Comparison of ENCODE assay signal across 8 cellular contexts in the genomic region with DNA sequence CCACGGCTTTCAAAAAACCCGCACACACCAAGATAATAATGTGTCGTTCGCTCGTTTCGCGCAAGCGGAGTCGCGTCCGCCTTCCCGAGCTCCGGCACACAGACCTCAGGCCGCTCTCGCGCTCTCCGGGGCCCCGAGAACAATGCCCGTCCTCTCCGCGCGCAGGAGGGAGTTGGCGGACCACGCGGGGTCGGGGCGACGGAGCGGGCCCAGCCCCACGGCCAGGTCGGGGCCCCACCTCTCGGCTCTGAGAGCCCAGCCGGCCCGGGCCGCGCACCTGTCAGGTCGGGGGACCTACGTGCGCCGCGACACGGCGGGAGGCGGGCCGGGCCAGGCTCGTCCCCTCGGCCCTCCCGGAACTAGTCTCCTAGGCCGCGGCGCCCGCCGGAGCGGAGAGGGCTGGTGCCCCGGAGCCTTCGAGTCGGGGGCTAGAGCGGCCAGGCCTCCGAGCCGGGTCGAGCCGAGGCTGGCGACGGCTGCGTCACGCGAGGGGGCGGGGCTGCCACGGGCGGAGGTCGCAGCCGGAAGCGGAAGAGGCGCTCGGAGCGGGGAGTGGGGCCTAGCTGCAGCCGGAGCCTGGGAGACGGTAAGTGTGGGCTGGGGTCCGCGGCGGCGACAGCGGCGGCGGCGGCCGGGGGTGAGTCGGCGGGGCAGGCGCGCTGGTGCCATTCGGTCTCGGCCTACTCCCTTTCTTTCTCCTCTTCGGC. TPM values are rescaled to one million over a fixed set of nuclear protein-coding genes. Genes with fewer than 3 reads are reported as not detected.
A peak's percentile ranks its signal among the peaks of the same experiment; 100 is the strongest.
DNase-seq lines count a peak whose midpoint lies in the region; ATAC-seq and FAIRE-seq lines count a peak whose summit lies in the region.

TSS of gene CLK3 (plus strand) at position 524 of the 707 bp plus-strand sequence. CDS start 3,361 bp downstream, outside the sequence.

- under 1% methylated on average over 69 of the region's 94 CpGs for WGBS in mesenchymal stem cell

- DNase-seq in COLO668 (lab: John Stamatoyannopoulos, UW; ENCODE audit: unreplicated experiment) = peak; percentile 98
- DNase-seq in HTR-8/SVneo (ENCODE audit: insufficient read length, low spot score) = peak; percentile 93
- DNase-seq in NOMO-1 treated with DMSO at 0.1 percent for 48 hours (lab: John Stamatoyannopoulos, UW; ENCODE audit: unreplicated experiment) = peak; percentile 92
- DNase-seq in activated CD8-positive, alpha-beta memory T cell treated with anti-CD3 and anti-CD28 coated beads for 4 hours (ENCODE audit: low read depth in 2 of 2) = peak; percentile 89 to 92
- peak; percentile 93 to 95 (median 94) for DNase-seq in effector memory CD8-positive, alpha-beta T cell
- peak; percentile 92 for DNase-seq in mesenchymal stem cell
- DNase-seq in stimulated activated CD8-positive, alpha-beta memory T cell treated with anti-CD3 and anti-CD28 coated beads, Interleukin-12 subunit alpha, Interleukin-12 subunit beta, amount 100 ng/mL, for 4 hours (ENCODE audit: low read depth) = peak; percentile 97

- H3K4me1 Mint-ChIP-seq in effector memory CD8-positive, alpha-beta T cell (ENCODE audit: low read depth in 2 of 2) = peaks cover 34 to 45% of the 10 kb centered on the region in 2 donors

- H3K4me3 ChIP-seq in mesenchymal stem cell (ENCODE audit: insufficient read depth in 1 of 2, low read depth in 1 of 2, low read length in 2 of 2) = peak within 1 kb of the TSS; percentile 94 to 99

- peak within 1 kb of the TSS; percentile 92 for H3K4me2 ChIP-seq in mesenchymal stem cell (ENCODE audit: low read length, poor library complexity, severe bottlenecking)

- H3K27me3 Mint-ChIP-seq in effector memory CD8-positive, alpha-beta T cell = no peaks in the 10 kb centered on the region

- peak within 1 kb of the TSS; percentile 94 for H4K8ac ChIP-seq in mesenchymal stem cell (ENCODE audit: low read length)

- peak within 1 kb of the TSS; percentile 87 for H2AK5ac ChIP-seq in mesenchymal stem cell (ENCODE audit: low read length, severe bottlenecking)

- H3K4me3 Mint-ChIP-seq in effector memory CD8-positive, alpha-beta T cell = peak within 1 kb of the TSS; percentile 91 to 92

- no peaks in the 10 kb centered on the region for H3K9me3 ChIP-seq in mesenchymal stem cell (ENCODE audit: control insufficient read depth, low read length)

- H2BK12ac ChIP-seq in mesenchymal stem cell (ENCODE audit: low read length in 2 of 2) = peak within 1 kb of the TSS in 1 of 2 experiments; percentile 24

- H3K27me3 ChIP-seq in mesenchymal stem cell (ENCODE audit: control insufficient read depth in 1 of 2, insufficient read depth in 1 of 2, low read length in 2 of 2) = peaks cover 14 to 28% of the 10 kb centered on the region in 2 experiments

- H3K9me3 Mint-ChIP-seq in effector memory CD8-positive, alpha-beta T cell = no peaks in the 10 kb centered on the region

- H3K14ac ChIP-seq in mesenchymal stem cell (ENCODE audit: low read length in 2 of 2) = peak within 1 kb of the TSS; percentile 68 to 92

- peaks cover 33% of the 10 kb centered on the region for H3K36me3 Mint-ChIP-seq in effector memory CD8-positive, alpha-beta T cell (ENCODE audit: insufficient read depth)

- H3K27ac Mint-ChIP-seq in effector memory CD8-positive, alpha-beta T cell = peak within 1 kb of the TSS; percentile 96 to 98

- H2BK15ac ChIP-seq in mesenchymal stem cell (ENCODE audit: low read depth, poor library complexity, severe bottlenecking) = peak within 1 kb of the TSS; percentile 85

- H3K4me1 ChIP-seq in mesenchymal stem cell (ENCODE audit: control insufficient read depth, insufficient read depth, low read depth, low read length) = peaks cover 10% of the 10 kb centered on the region

- H3K79me1 ChIP-seq in mesenchymal stem cell (replicated peaks; ENCODE audit: low read length, poor library complexity, severe bottlenecking) = peaks cover 8% of the 10 kb centered on the region

- no peak within 1 kb of the TSS for H2BK5ac ChIP-seq in mesenchymal stem cell (ENCODE audit: low read depth, low read length, poor library complexity, severe bottlenecking)

- H3K36me3 ChIP-seq in mesenchymal stem cell (ENCODE audit: control insufficient read depth in 1 of 2, insufficient read depth in 2 of 2, low read depth in 1 of 2, low read length in 2 of 2) = peaks cover 16 to 24% of the 10 kb centered on the region in 2 experiments

- H2BK120ac ChIP-seq in mesenchymal stem cell (ENCODE audit: low read depth, low read length) = peak within 1 kb of the TSS; percentile 84

- peak; percentile 92 for FAIRE-seq in HTR-8/SVneo (lab: Jason Lieb, UNC)

- peak within 1 kb of the TSS; percentile 100 for H3K9ac ChIP-seq in mesenchymal stem cell (ENCODE audit: low read length)

- H4K91ac ChIP-seq in mesenchymal stem cell (ENCODE audit: low read length) = peak within 1 kb of the TSS; percentile 96

- peak within 1 kb of the TSS; percentile 97 to 98 for H3K4ac ChIP-seq in mesenchymal stem cell (ENCODE audit: low read depth in 1 of 2, low read length in 2 of 2)

- H3K23ac ChIP-seq in mesenchymal stem cell (ENCODE audit: low read length in 2 of 2) = peak within 1 kb of the TSS in 1 of 2 experiments; percentile 75

- H2AFZ ChIP-seq in mesenchymal stem cell (ENCODE audit: low read depth, low read length) = peak within 1 kb of the TSS; percentile 72

- H3K27ac ChIP-seq in mesenchymal stem cell (ENCODE audit: low read length, poor library complexity, severe bottlenecking) = peak within 1 kb of the TSS; percentile 73

- H3K18ac ChIP-seq in mesenchymal stem cell (ENCODE audit: low read depth in 1 of 2, low read length in 2 of 2) = peak within 1 kb of the TSS; percentile 95

- ATAC-seq in GM21360 (IDR thresholded peaks at IDR 0.05; ENCODE audit: unreplicated experiment) = peak; percentile 75
- peak; percentile 69 for ATAC-seq in effector memory CD8-positive, alpha-beta T cell (replicated peaks)

RNA-seq across cellular contexts. Expression of gene CLK3, which starts in this region (rescaled TPM):
- 65.2 TPM for polyA plus RNA-seq in mesenchymal stem cell (2013, experiment 1 of 2)
- polyA plus RNA-seq in mesenchymal stem cell (2013, experiment 2 of 2) = 61.1 TPM

Comparison
In these comparisons a context has a peak if more than half of its experiments do, and no peak if none do; other contexts are left out.
1. Peak in every context shown above with its lines: DNase-seq, ATAC-seq, H3K4me3 ChIP-seq and H3K27ac ChIP-seq.